Comparison of ENCODE assay signal across 11 cellular contexts in the genomic region with DNA sequence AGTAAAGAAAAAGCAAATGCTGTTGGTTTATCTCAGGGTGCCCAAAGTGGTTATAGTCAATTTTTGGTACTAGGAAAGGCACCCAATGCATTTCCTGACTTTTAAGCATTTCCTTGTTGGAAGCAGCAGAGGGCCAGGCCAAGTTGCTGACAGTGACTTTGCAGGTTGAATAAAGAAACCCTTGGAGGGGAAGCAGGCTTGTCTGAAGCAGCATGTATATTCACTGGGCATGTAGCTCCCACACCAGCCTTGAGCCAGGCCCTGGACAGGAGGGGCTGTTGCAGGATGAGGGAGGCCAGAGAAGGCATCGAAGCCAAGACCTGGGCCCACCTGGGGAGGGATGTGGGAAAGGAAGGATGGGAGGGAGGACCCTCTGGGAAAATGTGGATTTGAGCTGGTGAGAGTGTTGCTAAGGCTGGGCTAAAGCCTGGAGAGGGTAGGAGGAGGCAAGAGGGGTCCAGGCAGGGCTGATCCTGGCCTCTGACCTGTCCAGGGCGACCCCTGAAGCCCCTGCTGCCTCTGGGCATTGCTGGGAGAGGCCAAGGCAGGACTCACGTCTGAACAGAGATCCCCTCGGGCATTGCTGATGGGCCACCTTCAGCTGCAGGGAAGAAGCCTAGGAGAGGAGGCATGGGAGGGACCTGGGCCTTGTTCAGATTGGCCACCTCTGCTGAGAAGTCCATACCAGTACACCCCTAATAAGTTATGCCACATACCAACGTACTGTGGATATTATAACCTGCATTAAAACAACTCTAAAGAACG.
A peak's percentile ranks its signal among the peaks of the same experiment; 100 is the strongest.
DNase-seq lines count a peak whose midpoint lies in the region; ATAC-seq, FAIRE-seq and TF ChIP-seq lines count a peak whose summit lies in the region.
"Had no signal": no experiment of that assay in that cellular context is flagged by ENCODE, and none has a peak within 500 bp of the region (broad histone marks: within the 10 kb centered on the region; RNA-seq: fewer than 3 reads in every experiment).

No MANE protein-coding gene starts in this region.

- intact Hi-C loops in activated CD4-positive, alpha-beta T cell treated with anti-CD3 and anti-CD28 coated beads for 36 hours (cut with DNase I, micrococcal nuclease): no loop called here
- intact Hi-C loops in activated B cell treated with CpG ODN at 0.5 μM for 24 hours (cut with micrococcal nuclease): no loop called here

- H3K27ac Mint-ChIP-seq in activated CD4-positive, alpha-beta T cell treated with anti-CD3 and anti-CD28 coated beads for 36 hours: peak overlapping the region; percentile 29
- H3K27ac Mint-ChIP-seq in activated B cell treated with CpG ODN at 0.5 μM for 24 hours: peak overlapping the region; percentile 27
- H3K27ac Mint-ChIP-seq: activated naive CD4-positive, alpha-beta T cell treated with anti-CD3 and anti-CD28 coated beads, Interleukin-2, amount 10 ng/mL, durations not matched to agents 7 days and 5 days; T-helper 17 cell had no signal

- TF ChIP-seq POLR2A in GM12891 (IDR thresholded peaks at IDR 0.05; ENCODE audit: low read depth, low read length): no peak

- no peaks in the 10 kb centered on the region for H3K27me3 ChIP-seq in layer of hippocampus (ENCODE audit: control insufficient read depth, insufficient read depth, low read length)

- no peak for FAIRE-seq in GM12891 (lab: Jason Lieb, UNC)

- POLR2A ChIA-PET in activated CD4-positive, alpha-beta T cell treated with anti-CD3 and anti-CD28 coated beads for 36 hours (lab: Charles Lee): interaction anchor here (0.6 kb wide), 1 partner anchor 110 kb away, joined by 3 read pairs; no protein-coding TSS in a partner anchor
- POLR2A ChIA-PET in activated B cell treated with CpG ODN at 0.5 μM for 24 hours (lab: Charles Lee): no interaction called here

- H3K27me3 Mint-ChIP-seq in activated CD4-positive, alpha-beta T cell treated with anti-CD3 and anti-CD28 coated beads for 36 hours: no peaks in the 10 kb centered on the region
- H3K27me3 Mint-ChIP-seq in activated B cell treated with CpG ODN at 0.5 μM for 24 hours: no peaks in the 10 kb centered on the region
- H3K27me3 Mint-ChIP-seq: T-helper 17 cell had no signal

- no peak for DNase-seq in activated CD4-positive, alpha-beta T cell treated with anti-CD3 and anti-CD28 coated beads for 36 hours
- no peak for DNase-seq in activated CD4-positive, alpha-beta T cell treated with anti-CD3 and anti-CD28 coated beads, Interleukin-2, amount 50 U/mL, for 48 hours
- no peak for DNase-seq in activated B cell treated with CpG ODN at 0.5 μM for 24 hours
- no peak for DNase-seq in substantia nigra (lab: John Stamatoyannopoulos, UW)
- DNase-seq in GM12891 (ENCODE audit: insufficient read length, low spot score): no peak
- no peak for DNase-seq in GDM1 (lab: John Stamatoyannopoulos, UW)
- DNase-seq: activated naive CD4-positive, alpha-beta T cell treated with anti-CD3 and anti-CD28 coated beads, Interleukin-2, amount 10 ng/mL, durations not matched to agents 7 days and 5 days; T-helper 17 cell had no signal

- no peaks in the 10 kb centered on the region for H3K9me3 Mint-ChIP-seq in activated CD4-positive, alpha-beta T cell treated with anti-CD3 and anti-CD28 coated beads for 36 hours (ENCODE audit: low read depth)
- no peaks in the 10 kb centered on the region for H3K9me3 Mint-ChIP-seq in activated B cell treated with CpG ODN at 0.5 μM for 24 hours
- H3K9me3 Mint-ChIP-seq: activated naive CD4-positive, alpha-beta T cell treated with anti-CD3 and anti-CD28 coated beads, Interleukin-2, amount 10 ng/mL, durations not matched to agents 7 days and 5 days had no signal

- peaks cover 10% of the 10 kb centered on the region for H3K36me3 Mint-ChIP-seq in activated CD4-positive, alpha-beta T cell treated with anti-CD3 and anti-CD28 coated beads for 36 hours (ENCODE audit: low read depth)
- peaks cover 52% of the 10 kb centered on the region for H3K36me3 Mint-ChIP-seq in activated B cell treated with CpG ODN at 0.5 μM for 24 hours (ENCODE audit: low read depth)

- TF ChIP-seq CTCF in activated B cell treated with CpG ODN at 0.5 μM for 24 hours (IDR thresholded peaks at IDR 0.05): no peak

- no peak overlapping the region for H3K4me3 Mint-ChIP-seq in activated CD4-positive, alpha-beta T cell treated with anti-CD3 and anti-CD28 coated beads for 36 hours
- H3K4me3 Mint-ChIP-seq in activated B cell treated with CpG ODN at 0.5 μM for 24 hours: no peak overlapping the region
- H3K4me3 Mint-ChIP-seq: activated naive CD4-positive, alpha-beta T cell treated with anti-CD3 and anti-CD28 coated beads, Interleukin-2, amount 10 ng/mL, durations not matched to agents 7 days and 5 days; T-helper 17 cell had no signal

- H3K27ac ChIP-seq in layer of hippocampus (ENCODE audit: low read depth, low read length): peak overlapping the region; percentile 59
- H3K27ac ChIP-seq in substantia nigra (ENCODE audit: low read depth, low read length, poor library complexity, severe bottlenecking): peak overlapping the region; percentile 49
- H3K27ac ChIP-seq: neutrophil had no signal

- CTCF ChIA-PET in activated CD4-positive, alpha-beta T cell treated with anti-CD3 and anti-CD28 coated beads for 36 hours (lab: Charles Lee): interaction anchor here (1.0 kb wide), 1 partner anchor 10 kb away, joined by 3 read pairs; no protein-coding TSS in a partner anchor
- CTCF ChIA-PET in activated B cell treated with CpG ODN at 0.5 μM for 24 hours (lab: Charles Lee): no interaction called here

- peaks cover 17% of the 10 kb centered on the region for H3K4me1 Mint-ChIP-seq in activated CD4-positive, alpha-beta T cell treated with anti-CD3 and anti-CD28 coated beads for 36 hours
- peaks cover 55% of the 10 kb centered on the region for H3K4me1 Mint-ChIP-seq in activated B cell treated with CpG ODN at 0.5 μM for 24 hours

- ATAC-seq in activated CD4-positive, alpha-beta T cell treated with anti-CD3 and anti-CD28 coated beads for 36 hours: no peak
- ATAC-seq in activated B cell treated with CpG ODN at 0.5 μM for 24 hours (ENCODE audit: low read depth) (no peak), HG03135 (IDR thresholded peaks at IDR 0.05; ENCODE audit: unreplicated experiment) (no peak)
- ATAC-seq: T-helper 17 cell had no signal

TF ChIP-seq in GM12891, 5 proteins besides CTCF, POLR2A, EP300 and RAD21:
- TF ChIP-seq POU2F2 (IDR thresholded peaks at IDR 0.05; ENCODE audit: low read depth, low read length): no peak
- no peak for TF ChIP-seq SPI1 (IDR thresholded peaks at IDR 0.05; ENCODE audit: low read depth, low read length)
